8 cellular contexts compared by ENCODE assay signal in genomic region chr11:122202951-122203456, GRCh38.
DNase-seq lines count a peak whose midpoint lies in the region; ATAC-seq and TF ChIP-seq lines count a peak whose summit lies in the region.

No MANE protein-coding gene starts in this region.

- peak; percentile 52 for DNase-seq in AG09319 (ENCODE audit: extremely low read depth, low read depth)
- DNase-seq in SJCRH30 = peak; percentile 50 to 70
- DNase-seq in astrocyte of the spinal cord (ENCODE audit: low read depth, low spot score) = peak; percentile 85
- DNase-seq in skeletal muscle cell (ENCODE audit: low read depth) = no peak
- DNase-seq in DMS153 (lab: John Stamatoyannopoulos, UW) = no peak

- H3K27ac ChIP-seq in SJCRH30 = no peak overlapping the region
- no peak overlapping the region for H3K27ac ChIP-seq in iPS-18a (ENCODE audit: low read length)

- ATAC-seq in GM18517 (IDR thresholded peaks at IDR 0.05; ENCODE audit: unreplicated experiment) = peak; percentile 55
- ATAC-seq in HG03280 (IDR thresholded peaks at IDR 0.05; ENCODE audit: unreplicated experiment) = peak; percentile 85

- in situ Hi-C loops in astrocyte of the spinal cord (cut with HindIII; ENCODE audit: low sequenced_read_pairs) = no loop called here

- no peak overlapping the region for H3K4me3 ChIP-seq in SJCRH30
- peak overlapping the region; percentile 55 for H3K4me3 ChIP-seq in astrocyte of the spinal cord (ENCODE audit: low read depth, low read length)
- H3K4me3 ChIP-seq in iPS-18a (ENCODE audit: low read length) = peak overlapping the region; percentile 21
- peak overlapping the region; percentile 56 for H3K4me3 ChIP-seq in skeletal muscle cell (ENCODE audit: low read depth, low read length)

- H3K9ac ChIP-seq in iPS-18a (ENCODE audit: low read length) = no peak overlapping the region

- no peak; the same call in none of the 2 replicates for TF ChIP-seq CTCF in AG09319 (IDR thresholded peaks at IDR 0.05; ENCODE audit: low read depth, low read length)
- peak; percentile 100 for TF ChIP-seq CTCF in astrocyte of the spinal cord (IDR thresholded peaks at IDR 0.05; ENCODE audit: low read depth, low read length)

- H3K4me1 ChIP-seq in SJCRH30 (peaks cover 3% of the 10 kb centered on the region; the same call in 1 of the 2 replicates), iPS-18a (ENCODE audit: control insufficient read depth, low read depth, low read length) (peaks cover 9% of the 10 kb centered on the region)

- H3K36me3 ChIP-seq in SJCRH30 (no peaks in the 10 kb centered on the region), iPS-18a (ENCODE audit: control insufficient read depth, low read depth, low read length) (no peaks in the 10 kb centered on the region)

- H3K9me3 ChIP-seq in SJCRH30 (replicated peaks) = no peaks in the 10 kb centered on the region
- H3K9me3 ChIP-seq in iPS-18a (ENCODE audit: control insufficient read depth, low read depth, low read length) = no peaks in the 10 kb centered on the region

- H3K27me3 ChIP-seq in SJCRH30 = no peaks in the 10 kb centered on the region
- peaks cover 13% of the 10 kb centered on the region for H3K27me3 ChIP-seq in iPS-18a (ENCODE audit: control insufficient read depth, insufficient read depth, low read length)

Comparison
In these comparisons a context has a peak if more than half of its experiments do, and no peak if none do; other contexts are left out.
1. DNase-seq: peak in AG09319 (single experiment), SJCRH30 (2 of 2) and astrocyte of the spinal cord (single experiment); none in skeletal muscle cell (single experiment) and DMS153 (single experiment).